Comparison of ENCODE assay signal across 30 cellular contexts in genomic region chr9:133870598-133871595, GRCh38.
DNase-seq lines count a peak whose midpoint lies in the region; ATAC-seq, FAIRE-seq and TF ChIP-seq lines count a peak whose summit lies in the region.
"Had no signal": no experiment of that assay in that cellular context is flagged by ENCODE, and none has a peak within 500 bp of the region (broad histone marks: within the 10 kb centered on the region; RNA-seq: fewer than 3 reads in every experiment).

No MANE protein-coding gene starts in this region.

- peak overlapping the region; percentile 87 for H3K27ac Mint-ChIP-seq in memory B cell
- peak overlapping the region; percentile 78 for H3K27ac Mint-ChIP-seq in stimulated activated naive B cell treated with anti-CD40 and anti-IgM and Interleukin-4, amounts not matched to agents 10 μg/mL and 1 μg/mL and 100 μg/mL, for 72 hours
- H3K27ac Mint-ChIP-seq: activated naive CD4-positive, alpha-beta T cell treated with anti-CD3 and anti-CD28 coated beads, Interleukin-2, amount 50 U/mL, for 72 hours had no signal

- no peak for ATAC-seq in memory B cell (ENCODE audit: low read depth)
- ATAC-seq in stimulated activated naive B cell treated with anti-CD40 and anti-IgM and Interleukin-4, amounts not matched to agents 10 μg/mL and 1 μg/mL and 100 μg/mL, for 72 hours (replicated peaks) = no peak
- ATAC-seq in left lung = no peak
- ATAC-seq: activated naive CD4-positive, alpha-beta T cell treated with anti-CD3 and anti-CD28 coated beads, Interleukin-2, amount 50 U/mL, for 72 hours; gastroesophageal sphincter; PC-3; right cardiac atrium; Right ventricle myocardium inferior; T-helper 17 cell had no signal

- no peak overlapping the region for H3K27ac ChIP-seq in left lung
- H3K27ac ChIP-seq: breast epithelium, C4-2B, gastroesophageal sphincter, neutrophil, stomach had no signal

- H3K4me1 ChIP-seq in left lung = peaks cover 3 to 21% of the 10 kb centered on the region in 2 donors
- H3K4me1 ChIP-seq: gastroesophageal sphincter had no signal

- H3K4me3 ChIP-seq in left lung = no peak overlapping the region
- H3K4me3 ChIP-seq: breast epithelium, gastroesophageal sphincter, stomach had no signal

- TF ChIP-seq POLR2A in GM12892 (IDR thresholded peaks at IDR 0.05; ENCODE audit: low read depth, low read length) = no peak

- no peaks in the 10 kb centered on the region for H3K27me3 Mint-ChIP-seq in memory B cell
- H3K27me3 Mint-ChIP-seq in stimulated activated naive B cell treated with anti-CD40 and anti-IgM and Interleukin-4, amounts not matched to agents 10 μg/mL and 1 μg/mL and 100 μg/mL, for 72 hours = no peaks in the 10 kb centered on the region

- no peak for TF ChIP-seq CTCF in left lung (IDR thresholded peaks at IDR 0.05)

- H3K9me3 Mint-ChIP-seq in memory B cell = no peaks in the 10 kb centered on the region
- peaks cover 1 to 3% of the 10 kb centered on the region in 2 donors for H3K9me3 Mint-ChIP-seq in stimulated activated naive B cell treated with anti-CD40 and anti-IgM and Interleukin-4, amounts not matched to agents 10 μg/mL and 1 μg/mL and 100 μg/mL, for 72 hours
- H3K9me3 Mint-ChIP-seq: activated naive CD4-positive, alpha-beta T cell treated with anti-CD3 and anti-CD28 coated beads, Interleukin-2, amount 50 U/mL, for 72 hours had no signal

- intact Hi-C loops in head of caudate nucleus (cut with DNase I) (no loop called here), left lung (cut with DNase I) (no loop called here)

- H3K36me3 Mint-ChIP-seq in memory B cell = peaks cover 13% of the 10 kb centered on the region
- peaks cover 18 to 44% of the 10 kb centered on the region in 2 donors for H3K36me3 Mint-ChIP-seq in stimulated activated naive B cell treated with anti-CD40 and anti-IgM and Interleukin-4, amounts not matched to agents 10 μg/mL and 1 μg/mL and 100 μg/mL, for 72 hours

- FAIRE-seq in GM12892 (lab: Jason Lieb, UNC) = peak; percentile 9

- no peaks in the 10 kb centered on the region for H3K27me3 ChIP-seq in left lung
- H3K27me3 ChIP-seq: breast epithelium, gastroesophageal sphincter, stomach had no signal

- H3K9me3 ChIP-seq in left lung = no peaks in the 10 kb centered on the region
- H3K9me3 ChIP-seq: breast epithelium, Caco-2, neutrophil, stomach had no signal

- peak overlapping the region; percentile 51 for H3K4me3 Mint-ChIP-seq in memory B cell
- peak overlapping the region; percentile 64 to 67 for H3K4me3 Mint-ChIP-seq in stimulated activated naive B cell treated with anti-CD40 and anti-IgM and Interleukin-4, amounts not matched to agents 10 μg/mL and 1 μg/mL and 100 μg/mL, for 72 hours

- H3K36me3 ChIP-seq in left lung = no peaks in the 10 kb centered on the region
- H3K36me3 ChIP-seq: breast epithelium, gastroesophageal sphincter, neutrophil, stomach had no signal

- H3K4me1 Mint-ChIP-seq in memory B cell = peaks cover 25% of the 10 kb centered on the region
- H3K4me1 Mint-ChIP-seq in stimulated activated naive B cell treated with anti-CD40 and anti-IgM and Interleukin-4, amounts not matched to agents 10 μg/mL and 1 μg/mL and 100 μg/mL, for 72 hours = peaks cover 39 to 79% of the 10 kb centered on the region in 2 donors

- DNase-seq in GM12892 (ENCODE audit: insufficient read length) (no peak), NCI-H524 treated with DMSO at 0.1 percent for 48 hours (lab: John Stamatoyannopoulos, UW) (peak; percentile 74), memory B cell (ENCODE audit: low spot score in 2 of 2) (no peak), head of caudate nucleus (no peak), middle frontal gyrus (ENCODE audit: extremely low spot score, low spot score) (no peak), left lung (no peak)
- no peak for DNase-seq in stimulated activated naive B cell treated with anti-CD40 and anti-IgM and Interleukin-4, amounts not matched to agents 10 μg/mL and 1 μg/mL and 100 μg/mL, for 72 hours
- DNase-seq: activated CD4-positive, alpha-beta T cell treated with anti-CD3 and anti-CD28 coated beads for 4 hours; activated CD8-positive, alpha-beta memory T cell treated with anti-CD3 and anti-CD28 coated beads for 24 hours; activated T-cell treated with anti-CD3 and anti-CD28 coated beads for 4 hours; amygdala; Caco-2; DMS53; hippocampal formation; NCI-H1694; NCI-H2171; NCI-H510A treated with DMSO at 0.1 percent for 48 hours; NK-92 treated with Interleukin-12 subunit alpha and Interleukin-12 subunit beta, amount 100 ng/mL, for 24 hours; PC-3; posterior cingulate gyrus; right cardiac atrium; stimulated activated CD4-positive, alpha-beta T cell treated with anti-CD3 and anti-CD28 coated beads, Interleukin-1b, Interleukin-23, amount 100 ng/mL, for 48 hours; stomach; T-helper 17 cell had no signal
